In genomic region chr6:154371337-154371736, GRCh38 we compare ENCODE assay signal across 1 cellular context.
TF ChIP-seq lines count a peak whose summit lies in the region.

No MANE protein-coding gene starts in this region.

TF ChIP-seq in IMR-90, 13 proteins besides CTCF, POLR2A, EP300 and RAD21:
- TF ChIP-seq, protein P1, sequence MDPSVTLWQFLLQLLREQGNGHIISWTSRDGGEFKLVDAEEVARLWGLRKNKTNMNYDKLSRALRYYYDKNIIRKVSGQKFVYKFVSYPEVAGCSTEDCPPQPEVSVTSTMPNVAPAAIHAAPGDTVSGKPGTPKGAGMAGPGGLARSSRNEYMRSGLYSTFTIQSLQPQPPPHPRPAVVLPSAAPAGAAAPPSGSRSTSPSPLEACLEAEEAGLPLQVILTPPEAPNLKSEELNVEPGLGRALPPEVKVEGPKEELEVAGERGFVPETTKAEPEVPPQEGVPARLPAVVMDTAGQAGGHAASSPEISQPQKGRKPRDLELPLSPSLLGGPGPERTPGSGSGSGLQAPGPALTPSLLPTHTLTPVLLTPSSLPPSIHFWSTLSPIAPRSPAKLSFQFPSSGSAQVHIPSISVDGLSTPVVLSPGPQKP (IDR thresholded peaks at IDR 0.05; ENCODE audit: borderline replicate concordance, low read depth, low read length) = no peak
- TF ChIP-seq SMC3 (IDR thresholded peaks at IDR 0.05; ENCODE audit: low read depth, low read length) (no peak), CEBPB (IDR thresholded peaks at IDR 0.05; ENCODE audit: low read depth, low read length) (peak; percentile 53; the same call in 1 of the 2 replicates), CHD1 (IDR thresholded peaks at IDR 0.05; ENCODE audit: low read depth, low read length) (no peak), MAZ (IDR thresholded peaks at IDR 0.05; ENCODE audit: borderline replicate concordance, low read depth, low read length) (no peak)
